Comparison of ENCODE assay signal across 15 cellular contexts in the genomic region with DNA sequence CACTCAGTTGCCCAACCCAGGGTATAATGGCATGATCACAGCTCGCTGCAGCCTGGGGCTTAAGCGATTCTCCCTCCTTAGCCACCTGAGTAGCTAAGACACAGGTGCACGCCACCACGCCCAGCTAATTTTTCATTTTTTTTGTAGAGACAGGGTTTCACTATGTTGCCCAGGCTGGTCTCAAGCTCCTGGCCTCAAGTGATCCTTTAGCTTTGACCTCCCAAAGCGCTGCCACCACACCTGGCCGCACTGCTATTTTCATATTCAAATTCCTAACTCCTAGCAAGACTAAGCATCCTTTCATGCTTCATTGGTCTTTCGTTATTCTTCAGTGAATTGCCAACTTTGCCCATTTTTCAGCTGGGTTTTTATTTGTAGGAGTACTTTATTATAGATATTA. TPM values are rescaled to one million over a fixed set of nuclear protein-coding genes. Genes with fewer than 3 reads are reported as not detected.
DNase-seq lines count a peak whose midpoint lies in the region; ATAC-seq and TF ChIP-seq lines count a peak whose summit lies in the region.
"Had no signal": no experiment of that assay in that cellular context is flagged by ENCODE, and none has a peak within 500 bp of the region (broad histone marks: within the 10 kb centered on the region; RNA-seq: fewer than 3 reads in every experiment).

No MANE protein-coding gene starts in this region.

- H3K27ac ChIP-seq in OCI-LY7 (ENCODE audit: low read depth, low read length, poor library complexity, severe bottlenecking) = no peak overlapping the region
- H3K27ac ChIP-seq in naive thymus-derived CD4-positive, alpha-beta T cell (ENCODE audit: low read depth, low read length) = no peak overlapping the region
- no peak overlapping the region for H3K27ac ChIP-seq in ovary
- H3K27ac ChIP-seq: A549, Peyer's patch had no signal

- H3K36me3 ChIP-seq in OCI-LY7 (ENCODE audit: insufficient read depth, low read length) (peaks cover 76% of the 10 kb centered on the region), ovary (no peaks in the 10 kb centered on the region)
- peaks cover 0 to 23% (median 0%) of the 10 kb centered on the region in 3 experiments for H3K36me3 ChIP-seq in naive thymus-derived CD4-positive, alpha-beta T cell (ENCODE audit: control insufficient read depth in 2 of 3, insufficient read depth in 3 of 3, low read length in 3 of 3)

- H2AFZ ChIP-seq in OCI-LY7 (ENCODE audit: low read length) = no peak overlapping the region

- no peak for TF ChIP-seq POLR2A in ovary (IDR thresholded peaks at IDR 0.05)

- POLR2A ChIA-PET in OCI-LY7 (lab: Charles Lee) = no interaction called here
- POLR2A ChIA-PET in naive thymus-derived CD4-positive, alpha-beta T cell (lab: Charles Lee) = interaction anchor here (0.6 to 1.0 kb wide), 3 partner anchors 31 to 68 kb away, joined by 3 to 4 read pairs (median 3); partner anchors contain the start of gene DAGLB

- peak overlapping the region; percentile 44 for H3K4me2 ChIP-seq in OCI-LY7 (ENCODE audit: low read length)
- H3K4me2 ChIP-seq: A549 had no signal

- no peak for ATAC-seq in naive thymus-derived CD4-positive, alpha-beta T cell
- no peak for ATAC-seq in GM19328 (IDR thresholded peaks at IDR 0.05; ENCODE audit: unreplicated experiment)
- ATAC-seq: A549 had no signal

- peak overlapping the region; percentile 57 for H3K27ac Mint-ChIP-seq in activated T-cell treated with anti-CD3 and anti-CD28 coated beads, Interleukin-2, amount 50 U/mL, for 24 hours
- peak overlapping the region in 6 of 9 donors; percentile 0 to 53 (median 32) for H3K27ac Mint-ChIP-seq in naive thymus-derived CD4-positive, alpha-beta T cell
- peak overlapping the region; percentile 8 for H3K27ac Mint-ChIP-seq in type B pancreatic cell

- peaks cover 98% of the 10 kb centered on the region for H3K79me2 ChIP-seq in OCI-LY7 (ENCODE audit: insufficient read depth, low read depth, low read length)

- peaks cover 82% of the 10 kb centered on the region for H3K4me1 Mint-ChIP-seq in activated T-cell treated with anti-CD3 and anti-CD28 coated beads, Interleukin-2, amount 50 U/mL, for 24 hours (ENCODE audit: low read depth)
- H3K4me1 Mint-ChIP-seq in naive thymus-derived CD4-positive, alpha-beta T cell = peaks cover 60 to 86% (median 73%) of the 10 kb centered on the region in 7 donors
- H3K4me1 Mint-ChIP-seq in type B pancreatic cell (ENCODE audit: unreplicated experiment) = peaks cover 42% of the 10 kb centered on the region

- H3K27me3 ChIP-seq in naive thymus-derived CD4-positive, alpha-beta T cell (ENCODE audit: control insufficient read depth in 2 of 2, insufficient read depth in 2 of 2, low read length in 2 of 2) = no peaks in the 10 kb centered on the region
- H3K27me3 ChIP-seq in ovary = no peaks in the 10 kb centered on the region
- H3K27me3 ChIP-seq: Peyer's patch had no signal

- H4K20me1 ChIP-seq in OCI-LY7 (ENCODE audit: insufficient read depth, low read length) = peaks cover 37% of the 10 kb centered on the region

- CTCF ChIA-PET in OCI-LY7 (lab: Charles Lee; ENCODE audit: unreplicated experiment) = no interaction called here
- CTCF ChIA-PET in naive thymus-derived CD4-positive, alpha-beta T cell (lab: Charles Lee) = interaction anchor here (0.6 kb wide), 1 partner anchor 95 kb away, joined by 3 read pairs; no protein-coding TSS in a partner anchor

- H3K36me3 Mint-ChIP-seq in activated T-cell treated with anti-CD3 and anti-CD28 coated beads, Interleukin-2, amount 50 U/mL, for 24 hours (ENCODE audit: low read depth) = peaks cover 91% of the 10 kb centered on the region
- peaks cover 0 to 19% (median 5%) of the 10 kb centered on the region in 5 donors for H3K36me3 Mint-ChIP-seq in naive thymus-derived CD4-positive, alpha-beta T cell
- peaks cover 8% of the 10 kb centered on the region for H3K36me3 Mint-ChIP-seq in type B pancreatic cell

- H3K4me3 ChIP-seq in OCI-LY7 (ENCODE audit: low read depth, low read length, poor library complexity, severe bottlenecking) = no peak overlapping the region
- no peak overlapping the region for H3K4me3 ChIP-seq in naive thymus-derived CD4-positive, alpha-beta T cell (ENCODE audit: low read length)
- no peak overlapping the region for H3K4me3 ChIP-seq in ovary
- H3K4me3 ChIP-seq: A549, Peyer's patch had no signal

- no peak for TF ChIP-seq EP300 in ovary (IDR thresholded peaks at IDR 0.05)

- no TSS peak for BruUV-seq in OCI-LY7 (replicated peaks; lab: Mats Ljungman, UMichigan)

- intact Hi-C loops in OCI-LY7 (cut with micrococcal nuclease; ENCODE audit: unreplicated experiment) (no loop called here), ovary (cut with DNase I) (no loop called here)
- intact Hi-C loops in naive thymus-derived CD4-positive, alpha-beta T cell (cut with micrococcal nuclease) = no loop called here

- no peaks in the 10 kb centered on the region for H3K9me3 Mint-ChIP-seq in activated T-cell treated with anti-CD3 and anti-CD28 coated beads, Interleukin-2, amount 50 U/mL, for 24 hours
- H3K9me3 Mint-ChIP-seq in naive thymus-derived CD4-positive, alpha-beta T cell = no peaks in the 10 kb centered on the region
- H3K9me3 Mint-ChIP-seq in type B pancreatic cell = no peaks in the 10 kb centered on the region

- H3K27me3 Mint-ChIP-seq in activated T-cell treated with anti-CD3 and anti-CD28 coated beads, Interleukin-2, amount 50 U/mL, for 24 hours = no peaks in the 10 kb centered on the region
- no peaks in the 10 kb centered on the region for H3K27me3 Mint-ChIP-seq in naive thymus-derived CD4-positive, alpha-beta T cell
- no peaks in the 10 kb centered on the region for H3K27me3 Mint-ChIP-seq in type B pancreatic cell

- peaks cover 46% of the 10 kb centered on the region for H3K4me1 ChIP-seq in OCI-LY7 (ENCODE audit: insufficient read depth, low read length, poor library complexity, severe bottlenecking)
- peaks cover 18% of the 10 kb centered on the region in 2 donors for H3K4me1 ChIP-seq in naive thymus-derived CD4-positive, alpha-beta T cell (ENCODE audit: control insufficient read depth in 2 of 2, insufficient read depth in 2 of 2, low read length in 2 of 2)
- H3K4me1 ChIP-seq in ovary (ENCODE audit: insufficient read depth) = peaks cover 16% of the 10 kb centered on the region

- H3K9me3 ChIP-seq in OCI-LY7 (ENCODE audit: low read length) (no peaks in the 10 kb centered on the region), ovary (no peaks in the 10 kb centered on the region)
- no peaks in the 10 kb centered on the region for H3K9me3 ChIP-seq in naive thymus-derived CD4-positive, alpha-beta T cell (ENCODE audit: control insufficient read depth in 2 of 3, low read length in 3 of 3)
- H3K9me3 ChIP-seq: A549, Peyer's patch had no signal

- 92% methylated on average over 7 of the region's 7 CpGs for WGBS in ovary, 3 donors

- H3K4me3 Mint-ChIP-seq in activated T-cell treated with anti-CD3 and anti-CD28 coated beads, Interleukin-2, amount 50 U/mL, for 24 hours = no peak overlapping the region
- peak overlapping the region in 1 of 10 donors; percentile 25 for H3K4me3 Mint-ChIP-seq in naive thymus-derived CD4-positive, alpha-beta T cell
- no peak overlapping the region for H3K4me3 Mint-ChIP-seq in type B pancreatic cell

- no peaks in the 10 kb centered on the region for H3K9me2 ChIP-seq in OCI-LY7 (ENCODE audit: insufficient read depth, low read length)

- TF ChIP-seq CTCF in OCI-LY7 (conservative IDR thresholded peaks at IDR 0.05; ENCODE audit: low read length) (no peak), type B pancreatic cell (conservative IDR thresholded peaks at IDR 0.05) (no peak), ovary (IDR thresholded peaks at IDR 0.05) (no peak)

- no peak for DNase-seq in activated T-cell treated with anti-CD3 and anti-CD28 coated beads, Interleukin-2, amount 50 U/mL, for 24 hours
- no peak for DNase-seq in activated T-cell treated with anti-CD3 and anti-CD28 coated beads for 4 hours
- peak; percentile 18 for DNase-seq in OCI-LY7 (ENCODE audit: low spot score)
- DNase-seq in naive thymus-derived CD4-positive, alpha-beta T cell = no peak
- no peak for DNase-seq in type B pancreatic cell (ENCODE audit: extremely low spot score, unreplicated experiment)
- no peak for DNase-seq in cerebellum (ENCODE audit: low spot score)
- DNase-seq in ovary = no peak
- DNase-seq: DMS79, NCI-H146, NCI-H2107, NCI-H345, Peyer's patch, SHP77 treated with DMSO at 0.1 percent for 48 hours had no signal

RNA-seq across cellular contexts. Expression of gene KDELR2, which starts 5.8 kb away (rescaled TPM):
- 23.6 and 30.2 TPM in 2 replicates for total RNA-seq in OCI-LY7 (2014; rRNA removed; shearing (Covaris generic))
- total RNA-seq in OCI-LY7 (2022) (62.1 and 63.4 TPM in 2 replicates), type B pancreatic cell (ENCODE audit: low replicate concordance) (147 and 227 TPM in 2 replicates), cerebellum (65.6 TPM), ovary (100 to 1,000 TPM in 2 of 7 donors, 10 to 100 TPM in 5; 55.3 to 151 (median 93.3) TPM)
- 10 to 100 TPM; 28.1 to 60.9 (median 36.8) TPM for total RNA-seq in naive thymus-derived CD4-positive, alpha-beta T cell
- polyA plus RNA-seq in naive thymus-derived CD4-positive, alpha-beta T cell = 10 to 100 TPM; 36.3 to 43.7 TPM
- polyA plus RNA-seq in ovary = 100 to 1,000 TPM in 1 of 2 donors, 10 to 100 TPM in 1; 70.9 to 157 TPM

RNA-seq across cellular contexts. Expression of gene DAGLB, which starts 30.4 kb away (rescaled TPM):
- 12.4 and 17.5 TPM in 2 replicates for total RNA-seq in OCI-LY7 (2014; rRNA removed; shearing (Covaris generic))
- total RNA-seq in OCI-LY7 (2022) (19.5 and 24.8 TPM in 2 replicates), type B pancreatic cell (ENCODE audit: low replicate concordance) (21.2 and 27.0 TPM in 2 replicates), cerebellum (17.5 TPM), ovary (10 to 100 TPM; 11.5 to 22.4 (median 15.5) TPM)
- 10 to 100 TPM; 20.6 to 44.3 (median 39.8) TPM for total RNA-seq in naive thymus-derived CD4-positive, alpha-beta T cell
- 10 to 100 TPM; 10.5 to 21.8 TPM for polyA plus RNA-seq in naive thymus-derived CD4-positive, alpha-beta T cell
- polyA plus RNA-seq in ovary = 10 to 100 TPM in 1 of 2 donors, 1 to 10 TPM in 1; 8.8 to 10.7 TPM
